In genomic region chr1:31760901-31761470, GRCh38 we compare ENCODE assay signal across 8 cellular contexts.
DNase-seq lines count a peak whose midpoint lies in the region; ATAC-seq lines count a peak whose summit lies in the region.

No MANE protein-coding gene starts in this region.

- no peak for ATAC-seq in GM18873 (IDR thresholded peaks at IDR 0.05; ENCODE audit: low FRiP score, unreplicated experiment)

- DNase-seq in COLO668 (lab: John Stamatoyannopoulos, UW; ENCODE audit: unreplicated experiment) (peak; percentile 94), Kasumi-1 (lab: John Stamatoyannopoulos, UW) (peak; percentile 57 to 67), T-helper 22 cell (ENCODE audit: low read depth) (peak; percentile 46), astrocyte of the hippocampus (ENCODE audit: low read depth, low spot score) (peak; percentile 87), skeletal muscle cell (ENCODE audit: low read depth) (no peak), NK-92 (lab: John Stamatoyannopoulos, UW; ENCODE audit: unreplicated experiment) (no peak)

- H3K4me3 ChIP-seq in iPS-11a (ENCODE audit: low read depth, low read length), result peak overlapping the region; percentile 60
- peak overlapping the region; percentile 54 for H3K4me3 ChIP-seq in skeletal muscle cell (ENCODE audit: low read depth, low read length)

Comparison
In these comparisons a context has a peak if more than half of its experiments do, and no peak if none do; other contexts are left out.
1. DNase-seq: peak in COLO668 (single experiment), Kasumi-1 (2 of 2), T-helper 22 cell (single experiment) and astrocyte of the hippocampus (single experiment); none in skeletal muscle cell (single experiment) and NK-92 (single experiment).